21 cellular contexts compared by ENCODE assay signal in genomic region chr7:100137851-100138760, GRCh38. TPM values are rescaled to one million over a fixed set of nuclear protein-coding genes. Genes with fewer than 3 reads are reported as not detected.
A peak's percentile ranks its signal among the peaks of the same experiment; 100 is the strongest.
DNase-seq lines count a peak whose midpoint lies in the region; ATAC-seq, FAIRE-seq and TF ChIP-seq lines count a peak whose summit lies in the region.
"Had no signal": no experiment of that assay in that cellular context is flagged by ENCODE, and none has a peak within 500 bp of the region (broad histone marks: within the 10 kb centered on the region; RNA-seq: fewer than 3 reads in every experiment).

No MANE protein-coding gene starts in this region.

- POLR2A ChIA-PET in K562 (lab: Yijun Ruan, JAX) = interaction anchor here (1.4 to 1.7 kb wide), 2 partner anchors 10 to 11 kb away, joined by 4 to 5 read pairs; partner anchors contain the start of gene MBLAC1

- H2AFZ ChIP-seq in K562 (ENCODE audit: low read depth, low read length) = no peak overlapping the region
- H2AFZ ChIP-seq: parathyroid adenoma had no signal

- H3K9ac ChIP-seq in K562 (ENCODE audit: insufficient read depth in 1 of 2, low read depth in 2 of 2, low read length in 2 of 2) = no peak overlapping the region
- H3K9ac ChIP-seq: parathyroid adenoma had no signal

- H3K36me3 ChIP-seq in K562 (ENCODE audit: control insufficient read depth, insufficient read depth, low read length) (no peaks in the 10 kb centered on the region), thoracic aorta (no peaks in the 10 kb centered on the region)

- H3K36me3 Mint-ChIP-seq in activated naive CD4-positive, alpha-beta T cell treated with anti-CD3 and anti-CD28 coated beads, Interleukin-2, amount 10 ng/mL, durations not matched to agents 7 days and 5 days = no peaks in the 10 kb centered on the region
- H3K36me3 Mint-ChIP-seq: immature natural killer cell had no signal

- no peaks in the 10 kb centered on the region for H4K20me1 ChIP-seq in K562 (replicated peaks; ENCODE audit: control insufficient read depth, insufficient read depth, low read length)

- TF ChIP-seq CTCF in K562 (IDR thresholded peaks at IDR 0.05 in 2 of 3, conservative IDR thresholded peaks at IDR 0.05 in 1 of 3; ENCODE audit: insufficient read depth in 2 of 3, low read depth in 1 of 3, low read length in 3 of 3) = no peak
- TF ChIP-seq CTCF in thoracic aorta (IDR thresholded peaks at IDR 0.05) = no peak
- TF ChIP-seq CTCF in omental fat pad (IDR thresholded peaks at IDR 0.05) = no peak

- H3K4me3 Mint-ChIP-seq in activated naive CD4-positive, alpha-beta T cell treated with anti-CD3 and anti-CD28 coated beads, Interleukin-2, amount 10 ng/mL, durations not matched to agents 7 days and 5 days = no peak overlapping the region
- H3K4me3 Mint-ChIP-seq: immature natural killer cell had no signal

- no peaks in the 10 kb centered on the region for H3K79me2 ChIP-seq in K562 (ENCODE audit: control insufficient read depth, insufficient read depth, low read length)
- H3K79me2 ChIP-seq: parathyroid adenoma had no signal

- DNase-seq in activated naive CD4-positive, alpha-beta T cell treated with anti-CD3 and anti-CD28 coated beads, Interleukin-2, amount 10 ng/mL, durations not matched to agents 7 days and 5 days = no peak
- DNase-seq in activated naive CD4-positive, alpha-beta T cell treated with anti-CD3 and anti-CD28 coated beads, Interleukin-2, amount 50 U/mL, for 16 hours = no peak
- DNase-seq in NCI-H146 (lab: John Stamatoyannopoulos, UW) (peak; percentile 43), K562 (ENCODE audit: extremely low read depth in 1 of 4, low spot score in 3 of 4) (peak in 1 of 4 experiments; percentile 8), thoracic aorta (ENCODE audit: low spot score) (no peak), GOT3 (lab: John Stamatoyannopoulos, UW) (no peak), omental fat pad (ENCODE audit: low spot score) (no peak)
- DNase-seq: activated CD8-positive, alpha-beta memory T cell treated with anti-CD3 and anti-CD28 coated beads for 24 hours; activated gamma-delta T cell; caudate nucleus; immature natural killer cell; mesendoderm; NCI-H510A; stimulated activated CD4-positive, alpha-beta T cell treated with anti-CD3 and anti-CD28 coated beads, Interleukin-12 subunit alpha, Interleukin-12 subunit beta, amount 100 ng/mL, for 4 hours; T-helper 9 cell; testis had no signal

- TF ChIP-seq RAD21 in K562 (CRISPR knock-in tag; conservative IDR thresholded peaks at IDR 0.05 in 1 of 2, IDR thresholded peaks at IDR 0.05 in 1 of 2) = no peak

- H3K4me3 ChIP-seq in K562 = no peak overlapping the region
- no peak overlapping the region for H3K4me3 ChIP-seq in thoracic aorta
- H3K4me3 ChIP-seq: testis had no signal

- no peak overlapping the region for H3K4me2 ChIP-seq in K562 (ENCODE audit: insufficient read depth, low read length)

- CTCF ChIA-PET in activated naive CD4-positive, alpha-beta T cell treated with anti-CD3 and anti-CD28 coated beads, Interleukin-2, amount 10 ng/mL, durations not matched to agents 7 days and 5 days (lab: Charles Lee) = interaction anchor here (0.7 to 1.7 kb wide), 6 partner anchors 10 to 270 kb away, joined by 3 to 13 read pairs (median 4); partner anchors contain the start of gene LAMTOR4
- CTCF ChIA-PET in K562 (lab: Yijun Ruan, JAX; ENCODE audit: low intra/inter-chr PET ratio) = interaction anchor here (0.6 kb wide), 1 partner anchor 74 kb away, joined by 3 read pairs; no protein-coding TSS in a partner anchor

- peak; percentile 57 for ATAC-seq in K562
- ATAC-seq in thoracic aorta (ENCODE audit: insufficient number of reproducible peaks, low FRiP score, low read depth) = peak; percentile 60
- ATAC-seq in omental fat pad (ENCODE audit: low FRiP score) = no peak
- no peak for ATAC-seq in GM18505 (IDR thresholded peaks at IDR 0.05; ENCODE audit: unreplicated experiment)

- intact Hi-C loops in K562 (cut with micrococcal nuclease) = no loop called here

- H3K27ac ChIP-seq in K562 (ENCODE audit: extremely low read depth, low read depth, low read length) (no peak overlapping the region), thoracic aorta (no peak overlapping the region)
- H3K27ac ChIP-seq: parathyroid adenoma, testis had no signal

- BruUV-seq in K562 (replicated peaks; lab: Mats Ljungman, UMichigan) = no TSS peak

- H3K27ac Mint-ChIP-seq in activated naive CD4-positive, alpha-beta T cell treated with anti-CD3 and anti-CD28 coated beads, Interleukin-2, amount 10 ng/mL, durations not matched to agents 7 days and 5 days = peak overlapping the region; percentile 68
- H3K27ac Mint-ChIP-seq: immature natural killer cell had no signal

- WGBS in K562 (ENCODE audit: insufficient coverage, low coverage, missing lambda C conversion rate) = 37% methylated on average over 13 of the region's 13 CpGs

- TF ChIP-seq POLR2A in K562 (conservative IDR thresholded peaks at IDR 0.05) (no peak), GM18505 (IDR thresholded peaks at IDR 0.05; ENCODE audit: borderline replicate concordance, extremely low read depth, insufficient read depth, insufficient read length) (no peak)

- no peaks in the 10 kb centered on the region for H3K9me1 ChIP-seq in K562 (ENCODE audit: control insufficient read depth, insufficient read depth, low read length)

- peaks cover 19% of the 10 kb centered on the region for H3K4me1 Mint-ChIP-seq in activated naive CD4-positive, alpha-beta T cell treated with anti-CD3 and anti-CD28 coated beads, Interleukin-2, amount 10 ng/mL, durations not matched to agents 7 days and 5 days
- H3K4me1 Mint-ChIP-seq: immature natural killer cell had no signal

- H3K9me3 Mint-ChIP-seq in activated naive CD4-positive, alpha-beta T cell treated with anti-CD3 and anti-CD28 coated beads, Interleukin-2, amount 10 ng/mL, durations not matched to agents 7 days and 5 days = no peaks in the 10 kb centered on the region
- H3K9me3 Mint-ChIP-seq: immature natural killer cell had no signal

- FAIRE-seq in K562 (lab: Jason Lieb, UNC) = no peak
- FAIRE-seq: frontal cortex, HTR-8/SVneo, RCC 7860 had no signal

- TF ChIP-seq EP300 in K562 (IDR thresholded peaks at IDR 0.05; ENCODE audit: low read length) = no peak

- peaks cover 16% of the 10 kb centered on the region for H3K27me3 Mint-ChIP-seq in activated naive CD4-positive, alpha-beta T cell treated with anti-CD3 and anti-CD28 coated beads, Interleukin-2, amount 10 ng/mL, durations not matched to agents 7 days and 5 days

- H3K4me1 ChIP-seq in K562 (replicated peaks in 1 of 2; ENCODE audit: control insufficient read depth in 2 of 2, insufficient read depth in 2 of 2, low read length in 2 of 2) (no peaks in the 10 kb centered on the region), thoracic aorta (ENCODE audit: control insufficient read depth in 1 of 2, low read depth in 2 of 2) (no peaks in the 10 kb centered on the region)
- H3K4me1 ChIP-seq: parathyroid adenoma had no signal

- in situ Hi-C loops in K562 (cut with MboI) = no loop called here

- H3K9me3 ChIP-seq in K562 (replicated peaks; ENCODE audit: control insufficient read depth, insufficient read depth, low read depth, low read length) (no peaks in the 10 kb centered on the region), thoracic aorta (no peaks in the 10 kb centered on the region)
- H3K9me3 ChIP-seq: testis had no signal

- H3K27me3 ChIP-seq in K562 (ENCODE audit: control insufficient read depth in 2 of 2, insufficient read depth in 2 of 2, low read length in 2 of 2) (peaks cover 11 to 18% of the 10 kb centered on the region in 2 experiments; a peak in 4 of 5 replicates), thoracic aorta (replicated peaks; ENCODE audit: insufficient read depth) (no peaks in the 10 kb centered on the region)
- H3K27me3 ChIP-seq: testis had no signal

RNA-seq across cellular contexts. Expression of gene LAMTOR4, which starts 10.6 kb away (rescaled TPM):
- 44.1 and 100 TPM in 2 replicates for total RNA-seq in K562 (2011; cell fraction: chromatin; rRNA removed; ENCODE audit: low replicate concordance)
- total RNA-seq in K562 (2011; cell fraction: nucleolus; rRNA removed) = 87.9 and 91.2 TPM in 2 replicates
- total RNA-seq in K562 (2011; cell fraction: nucleoplasm; rRNA removed) = 91.3 and 109 TPM in 2 replicates
- total RNA-seq in K562 (2014; rRNA removed) (231 and 275 TPM in 2 replicates), K562 (2014; rRNA removed; fragmentation: Illumina TruSeq; extraction: Trizol) (52.6 and 79.6 TPM in 2 replicates), K562 (2015; rRNA removed; fragmentation: Illumina TruSeq; extraction: Trizol) (139 and 152 TPM in 2 replicates), K562 (2021) (183 and 195 TPM in 2 replicates), thoracic aorta (100 to 1,000 TPM; 125 to 205 TPM), omental fat pad (100 to 1,000 TPM; 183 to 194 (median 184) TPM)
- polyA plus RNA-seq in K562 (2011; rRNA removed) (154 and 162 TPM in 2 replicates), K562 (2014; fragmentation: Illumina TruSeq; extraction: Trizol) (114 and 145 TPM in 2 replicates), K562 (2014; fragmentation: Nextera tagmentation; extraction: Ambion mirVana) (100 to 1,000 TPM; 206 to 314 TPM), K562 (2014; rRNA removed) (299 and 307 TPM in 2 replicates)
- 371 and 576 TPM in 2 replicates for polyA plus RNA-seq in K562 (2011; cell fraction: cytosol; rRNA removed)
- 164 and 218 TPM in 2 replicates for polyA plus RNA-seq in K562 (2011; cell fraction: nucleus; rRNA removed)
- polyA plus RNA-seq in K562 (2012) = 237 and 248 TPM in 2 replicates
- polyA minus RNA-seq in K562 (2011; rRNA and poly(A)+ RNA removed) = 21.6 and 37.2 TPM in 2 replicates
- polyA minus RNA-seq in K562 (2011; cell fraction: cytosol; rRNA and poly(A)+ RNA removed) = 32.1 and 32.2 TPM in 2 replicates
- 19.7 and 21.4 TPM in 2 replicates for polyA minus RNA-seq in K562 (2011; cell fraction: nucleus; rRNA and poly(A)+ RNA removed)

RNA-seq across cellular contexts. Expression of gene MBLAC1, which starts 11.3 kb away (rescaled TPM):
- total RNA-seq in K562 (2011; cell fraction: chromatin; rRNA removed; ENCODE audit: low replicate concordance) = 0.56 and 1.9 TPM in 2 replicates
- total RNA-seq in K562 (2011; cell fraction: nucleolus; rRNA removed) = 2.0 and 2.1 TPM in 2 replicates
- 1.6 and 2.3 TPM in 2 replicates for total RNA-seq in K562 (2011; cell fraction: nucleoplasm; rRNA removed)
- total RNA-seq in K562 (2014; rRNA removed) (2.9 and 4.4 TPM in 2 replicates), K562 (2014; rRNA removed; fragmentation: Illumina TruSeq; extraction: Trizol) (0.36 and 0.48 TPM in 2 replicates), K562 (2015; rRNA removed; fragmentation: Illumina TruSeq; extraction: Trizol) (0.98 TPM in 2 replicates), K562 (2021) (2.1 and 3.1 TPM in 2 replicates), thoracic aorta (1 to 10 TPM in 1 of 2 donors, not detected in 1; 1.1 TPM), omental fat pad (1 to 10 TPM; 1.3 to 2.9 (median 1.7) TPM)
- polyA plus RNA-seq in K562 (2011; rRNA removed) (0.52 and 0.54 TPM in 2 replicates), K562 (2014; fragmentation: Illumina TruSeq; extraction: Trizol) (0.21 and 0.69 TPM in 2 replicates), K562 (2014; fragmentation: Nextera tagmentation; extraction: Ambion mirVana) (under 1 TPM; 0.03 TPM), K562 (2014; rRNA removed) (1.6 and 2.3 TPM in 2 replicates)
- polyA plus RNA-seq in K562 (2011; cell fraction: cytosol; rRNA removed) = 0.50 and 2.0 TPM in 2 replicates
- polyA plus RNA-seq in K562 (2011; cell fraction: nucleus; rRNA removed) = 0.69 and 1.1 TPM in 2 replicates
- polyA plus RNA-seq in K562 (2012) = 1.3 and 1.5 TPM in 2 replicates
- 0.15 TPM in 1 of 2 replicates, not detected in the other for polyA minus RNA-seq in K562 (2011; rRNA and poly(A)+ RNA removed)
- polyA minus RNA-seq in K562 (2011; cell fraction: cytosol; rRNA and poly(A)+ RNA removed) = 0.95 TPM in 1 of 2 replicates, not detected in the other
- 0.54 and 1.1 TPM in 2 replicates for polyA minus RNA-seq in K562 (2011; cell fraction: nucleus; rRNA and poly(A)+ RNA removed)

RNA-seq across cellular contexts. Expression of gene CNPY4, which starts 18.7 kb away (rescaled TPM):
- 6.2 and 14.1 TPM in 2 replicates for total RNA-seq in K562 (2011; cell fraction: chromatin; rRNA removed; ENCODE audit: low replicate concordance)
- total RNA-seq in K562 (2011; cell fraction: nucleolus; rRNA removed) = 10.7 and 14.8 TPM in 2 replicates
- total RNA-seq in K562 (2011; cell fraction: nucleoplasm; rRNA removed) = 13.4 and 13.9 TPM in 2 replicates
- total RNA-seq in K562 (2014; rRNA removed) (5.9 and 7.6 TPM in 2 replicates), K562 (2014; rRNA removed; fragmentation: Illumina TruSeq; extraction: Trizol) (7.7 and 9.2 TPM in 2 replicates), K562 (2015; rRNA removed; fragmentation: Illumina TruSeq; extraction: Trizol) (10.2 and 11.2 TPM in 2 replicates), K562 (2021) (5.1 and 5.5 TPM in 2 replicates), thoracic aorta (10 to 100 TPM; 12.6 to 13.7 TPM), omental fat pad (10 to 100 TPM in 2 of 4 donors, 1 to 10 TPM in 2; 5.8 to 18.6 (median 9.6) TPM)
- polyA plus RNA-seq in K562 (2011; rRNA removed) (4.9 and 7.0 TPM in 2 replicates), K562 (2014; fragmentation: Illumina TruSeq; extraction: Trizol) (6.4 and 8.6 TPM in 2 replicates), K562 (2014; fragmentation: Nextera tagmentation; extraction: Ambion mirVana) (1 to 10 TPM; 1.9 to 6.3 TPM), K562 (2014; rRNA removed) (6.3 and 7.0 TPM in 2 replicates)
- polyA plus RNA-seq in K562 (2011; cell fraction: cytosol; rRNA removed) = 3.9 and 5.4 TPM in 2 replicates
- 6.1 and 11.1 TPM in 2 replicates for polyA plus RNA-seq in K562 (2011; cell fraction: nucleus; rRNA removed)
- polyA plus RNA-seq in K562 (2012) = 6.5 and 8.9 TPM in 2 replicates
- 2.8 and 5.5 TPM in 2 replicates for polyA minus RNA-seq in K562 (2011; rRNA and poly(A)+ RNA removed)
- 2.7 TPM in 1 of 2 replicates, not detected in the other for polyA minus RNA-seq in K562 (2011; cell fraction: cytosol; rRNA and poly(A)+ RNA removed)
- polyA minus RNA-seq in K562 (2011; cell fraction: nucleus; rRNA and poly(A)+ RNA removed) = 3.3 and 3.5 TPM in 2 replicates

RNA-seq across cellular contexts. Expression of gene TAF6, which starts 18.9 kb away (rescaled TPM):
- total RNA-seq in K562 (2011; cell fraction: chromatin; rRNA removed; ENCODE audit: low replicate concordance) = 80.0 and 157 TPM in 2 replicates
- total RNA-seq in K562 (2011; cell fraction: nucleolus; rRNA removed) = 79.9 and 81.2 TPM in 2 replicates
- total RNA-seq in K562 (2011; cell fraction: nucleoplasm; rRNA removed) = 59.5 and 72.2 TPM in 2 replicates
- 21.3 and 36.4 TPM in 2 replicates for total RNA-seq in K562 (2014; rRNA removed)
- 16.1 and 22.2 TPM in 2 replicates for total RNA-seq in K562 (2014; rRNA removed; fragmentation: Illumina TruSeq; extraction: Trizol)
- total RNA-seq in K562 (2015; rRNA removed; fragmentation: Illumina TruSeq; extraction: Trizol) = 17.9 and 21.5 TPM in 2 replicates
- total RNA-seq in K562 (2021) = 74.2 and 78.7 TPM in 2 replicates
- 12.3 and 21.4 TPM in 2 replicates for polyA plus RNA-seq in K562 (2011; rRNA removed)
- polyA plus RNA-seq in K562 (2011; cell fraction: cytosol; rRNA removed) = 9.2 and 16.8 TPM in 2 replicates
- polyA plus RNA-seq in K562 (2011; cell fraction: nucleus; rRNA removed) = 43.8 and 63.6 TPM in 2 replicates
- 63.2 and 72.6 TPM in 2 replicates for polyA plus RNA-seq in K562 (2012)
- polyA plus RNA-seq in K562 (2014; fragmentation: Illumina TruSeq; extraction: Trizol) = 59.4 and 68.1 TPM in 2 replicates
- under 1 TPM; 0.78 to 0.83 TPM for polyA plus RNA-seq in K562 (2014; fragmentation: Nextera tagmentation; extraction: Ambion mirVana)
- polyA plus RNA-seq in K562 (2014; rRNA removed) = 33.1 and 43.1 TPM in 2 replicates
- polyA minus RNA-seq in K562 (2011; rRNA and poly(A)+ RNA removed) = 12.3 and 15.9 TPM in 2 replicates
- 23.7 and 37.7 TPM in 2 replicates for polyA minus RNA-seq in K562 (2011; cell fraction: cytosol; rRNA and poly(A)+ RNA removed)
- 15.6 and 19.7 TPM in 2 replicates for polyA minus RNA-seq in K562 (2011; cell fraction: nucleus; rRNA and poly(A)+ RNA removed)
- 10 to 100 TPM; 48.0 to 72.8 TPM for total RNA-seq in thoracic aorta
- total RNA-seq in omental fat pad = 10 to 100 TPM; 21.0 to 37.5 (median 30.3) TPM

RNA-seq across cellular contexts. Expression of gene TRAPPC14, which starts 20.4 kb away (rescaled TPM):
- total RNA-seq in K562 (2011; cell fraction: chromatin; rRNA removed; ENCODE audit: low replicate concordance) = 86.1 and 225 TPM in 2 replicates
- 123 and 132 TPM in 2 replicates for total RNA-seq in K562 (2011; cell fraction: nucleolus; rRNA removed)
- total RNA-seq in K562 (2011; cell fraction: nucleoplasm; rRNA removed) = 95.7 and 101 TPM in 2 replicates
- 25.6 and 27.1 TPM in 2 replicates for total RNA-seq in K562 (2014; rRNA removed)
- total RNA-seq in K562 (2014; rRNA removed; fragmentation: Illumina TruSeq; extraction: Trizol) = 7.6 and 9.9 TPM in 2 replicates
- total RNA-seq in K562 (2015; rRNA removed; fragmentation: Illumina TruSeq; extraction: Trizol) = 17.4 and 18.2 TPM in 2 replicates
- total RNA-seq in K562 (2021) = 38.2 and 45.9 TPM in 2 replicates
- 5.4 and 12.1 TPM in 2 replicates for polyA plus RNA-seq in K562 (2011; rRNA removed)
- polyA plus RNA-seq in K562 (2011; cell fraction: cytosol; rRNA removed) = 7.4 and 10.1 TPM in 2 replicates
- 91.6 and 168 TPM in 2 replicates for polyA plus RNA-seq in K562 (2011; cell fraction: nucleus; rRNA removed)
- 26.9 and 43.9 TPM in 2 replicates for polyA plus RNA-seq in K562 (2012)
- polyA plus RNA-seq in K562 (2014; fragmentation: Illumina TruSeq; extraction: Trizol) = 20.5 and 29.3 TPM in 2 replicates
- polyA plus RNA-seq in K562 (2014; fragmentation: Nextera tagmentation; extraction: Ambion mirVana) = under 1 TPM; 0.42 to 0.55 TPM
- polyA plus RNA-seq in K562 (2014; rRNA removed) = 27.9 and 43.8 TPM in 2 replicates
- polyA minus RNA-seq in K562 (2011; rRNA and poly(A)+ RNA removed) = 4.9 and 6.1 TPM in 2 replicates
- 6.9 and 7.9 TPM in 2 replicates for polyA minus RNA-seq in K562 (2011; cell fraction: cytosol; rRNA and poly(A)+ RNA removed)
- polyA minus RNA-seq in K562 (2011; cell fraction: nucleus; rRNA and poly(A)+ RNA removed) = 41.7 and 45.6 TPM in 2 replicates
- 10 to 100 TPM; 14.0 to 18.0 TPM for total RNA-seq in thoracic aorta
- 10 to 100 TPM in 2 of 4 donors, 1 to 10 TPM in 2; 5.7 to 13.2 (median 10.6) TPM for total RNA-seq in omental fat pad

Comparison
In these comparisons a context has a peak if more than half of its experiments do, and no peak if none do; other contexts are left out.
1. ATAC-seq: peak in K562 (single experiment) and thoracic aorta (single experiment); none in omental fat pad (single experiment) and GM18505 (single experiment).